9 cellular contexts compared by ENCODE assay signal in the genomic region with DNA sequence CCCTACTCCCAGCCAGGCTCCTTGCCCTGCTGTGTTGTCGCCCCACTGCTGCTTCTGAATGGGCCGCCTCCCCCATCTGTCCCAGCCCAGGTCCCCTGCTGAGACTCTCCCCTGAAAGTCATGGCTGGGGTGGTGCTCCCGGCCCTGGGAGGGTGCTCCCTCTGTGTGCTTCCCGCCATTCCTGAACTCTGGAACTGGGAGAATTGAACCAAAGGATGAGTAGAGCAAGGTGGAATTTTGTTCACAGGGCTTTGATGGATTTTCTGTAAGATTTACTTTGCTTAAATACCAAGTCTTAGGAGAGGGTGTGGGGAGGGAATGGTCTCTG. TPM values are rescaled to one million over a fixed set of nuclear protein-coding genes. Genes with fewer than 3 reads are reported as not detected.
DNase-seq lines count a peak whose midpoint lies in the region; FAIRE-seq and TF ChIP-seq lines count a peak whose summit lies in the region.
"Had no signal": no experiment of that assay in that cellular context is flagged by ENCODE, and none has a peak within 500 bp of the region (broad histone marks: within the 10 kb centered on the region; RNA-seq: fewer than 3 reads in every experiment).

No MANE protein-coding gene starts in this region.

- no peak for TF ChIP-seq RAD21 in liver (IDR thresholded peaks at IDR 0.05)

- H3K27ac ChIP-seq in liver (ENCODE audit: low read depth in 1 of 2, low read length in 2 of 2): peak overlapping the region; percentile 39 to 73
- H3K27ac ChIP-seq in temporal lobe (ENCODE audit: low read depth, low read length): peak overlapping the region; percentile 27
- peak overlapping the region in 1 of 2 donors; percentile 60 for H3K27ac ChIP-seq in kidney (ENCODE audit: low read depth in 2 of 2, low read length in 2 of 2)
- H3K27ac ChIP-seq: epithelial cell of prostate had no signal

- TF ChIP-seq POLR2A in GM12892 (IDR thresholded peaks at IDR 0.05; ENCODE audit: low read depth, low read length): no peak

- no peaks in the 10 kb centered on the region for H3K9me3 Mint-ChIP-seq in activated CD4-positive, alpha-beta T cell treated with anti-CD3 and anti-CD28 coated beads, Interleukin-2, amount 10 ng/mL, durations not matched to agents 7 days and 5 days
- H3K9me3 Mint-ChIP-seq in activated T-helper 2 cell treated with anti-CD3 and anti-CD28 coated beads, Interferon-gamma antibody, Interleukin-2, Interleukin-4, amounts not matched to agents 10 μg/mL and 5 μg/mL and 100 μg/mL, durations not matched to agents 14 hours and 24 hours and 36 hours: no peaks in the 10 kb centered on the region

- H3K9me3 ChIP-seq in liver (ENCODE audit: control insufficient read depth in 4 of 4, low read length in 3 of 4) (no peaks in the 10 kb centered on the region), kidney (ENCODE audit: control insufficient read depth in 1 of 2, low read length in 2 of 2) (no peaks in the 10 kb centered on the region)

- H3K36me3 Mint-ChIP-seq in activated CD4-positive, alpha-beta T cell treated with anti-CD3 and anti-CD28 coated beads, Interleukin-2, amount 10 ng/mL, durations not matched to agents 7 days and 5 days (ENCODE audit: low read depth): peaks cover 38% of the 10 kb centered on the region
- peaks cover 37% of the 10 kb centered on the region for H3K36me3 Mint-ChIP-seq in activated T-helper 2 cell treated with anti-CD3 and anti-CD28 coated beads, Interferon-gamma antibody, Interleukin-2, Interleukin-4, amounts not matched to agents 10 μg/mL and 5 μg/mL and 100 μg/mL, durations not matched to agents 14 hours and 24 hours and 36 hours (ENCODE audit: low read depth)

- TF ChIP-seq CTCF in liver (IDR thresholded peaks at IDR 0.05; ENCODE audit: low read depth, low read length, missing input control) (no peak), kidney (IDR thresholded peaks at IDR 0.05; ENCODE audit: borderline replicate concordance, extremely low read depth, insufficient read depth) (no peak)

- peaks cover 53% of the 10 kb centered on the region for H3K4me1 Mint-ChIP-seq in activated CD4-positive, alpha-beta T cell treated with anti-CD3 and anti-CD28 coated beads, Interleukin-2, amount 10 ng/mL, durations not matched to agents 7 days and 5 days
- peaks cover 33% of the 10 kb centered on the region for H3K4me1 Mint-ChIP-seq in activated T-helper 2 cell treated with anti-CD3 and anti-CD28 coated beads, Interferon-gamma antibody, Interleukin-2, Interleukin-4, amounts not matched to agents 10 μg/mL and 5 μg/mL and 100 μg/mL, durations not matched to agents 14 hours and 24 hours and 36 hours (ENCODE audit: low read depth)

- 53% methylated on average over 4 of the region's 4 CpGs for WGBS in liver

- peak overlapping the region in 2 of 3 donors; percentile 37 to 53 for H3K4me3 ChIP-seq in liver (ENCODE audit: low read depth in 1 of 3, low read length in 3 of 3)
- H3K4me3 ChIP-seq in kidney (ENCODE audit: low read length in 2 of 2): peak overlapping the region in 1 of 2 donors; percentile 53

- H3K27ac Mint-ChIP-seq in activated CD4-positive, alpha-beta T cell treated with anti-CD3 and anti-CD28 coated beads, Interleukin-2, amount 10 ng/mL, durations not matched to agents 7 days and 5 days: peak overlapping the region; percentile 92
- peak overlapping the region; percentile 91 for H3K27ac Mint-ChIP-seq in activated T-helper 2 cell treated with anti-CD3 and anti-CD28 coated beads, Interferon-gamma antibody, Interleukin-2, Interleukin-4, amounts not matched to agents 10 μg/mL and 5 μg/mL and 100 μg/mL, durations not matched to agents 14 hours and 24 hours and 36 hours

- DNase-seq in activated CD4-positive, alpha-beta T cell treated with anti-CD3 and anti-CD28 coated beads, Interleukin-2, amount 10 ng/mL, durations not matched to agents 7 days and 5 days: no peak
- no peak for DNase-seq in activated CD4-positive, alpha-beta T cell treated with anti-CD3 and anti-CD28 coated beads for 1 hour
- no peak for DNase-seq in activated T-helper 2 cell treated with anti-CD3 and anti-CD28 coated beads, Interferon-gamma antibody, Interleukin-2, Interleukin-4, amounts not matched to agents 10 μg/mL and 5 μg/mL and 100 μg/mL, durations not matched to agents 14 hours and 24 hours and 36 hours (ENCODE audit: low spot score)
- no peak for DNase-seq in GM12892 (ENCODE audit: insufficient read length)
- no peak for DNase-seq in kidney
- no peak for DNase-seq in T-helper 9 cell

- H3K4me3 Mint-ChIP-seq in activated CD4-positive, alpha-beta T cell treated with anti-CD3 and anti-CD28 coated beads, Interleukin-2, amount 10 ng/mL, durations not matched to agents 7 days and 5 days: peak overlapping the region; percentile 97
- H3K4me3 Mint-ChIP-seq in activated T-helper 2 cell treated with anti-CD3 and anti-CD28 coated beads, Interferon-gamma antibody, Interleukin-2, Interleukin-4, amounts not matched to agents 10 μg/mL and 5 μg/mL and 100 μg/mL, durations not matched to agents 14 hours and 24 hours and 36 hours (ENCODE audit: low read depth): peak overlapping the region; percentile 91

- FAIRE-seq in GM12892 (lab: Jason Lieb, UNC): no peak
- no peak for FAIRE-seq in kidney (lab: Jason Lieb, UNC)

- no peaks in the 10 kb centered on the region for H3K27me3 ChIP-seq in liver (ENCODE audit: control insufficient read depth in 4 of 4, insufficient read depth in 4 of 4, low read length in 3 of 4)

- H3K9ac ChIP-seq in liver (ENCODE audit: low read depth in 1 of 2, low read length in 2 of 2) (peak overlapping the region; percentile 60 to 63), kidney (ENCODE audit: low read length in 2 of 2) (peak overlapping the region in 1 of 2 donors; percentile 19)

- H3K4me1 ChIP-seq in liver (ENCODE audit: control insufficient read depth in 4 of 4, insufficient read depth in 4 of 4, low read length in 3 of 4): peaks cover 0 to 2% (median 0%) of the 10 kb centered on the region in 4 donors
- peaks cover 3 to 4% of the 10 kb centered on the region in 2 donors for H3K4me1 ChIP-seq in kidney (ENCODE audit: control insufficient read depth in 1 of 2, insufficient read depth in 1 of 2, low read depth in 1 of 2, low read length in 2 of 2)

- intact Hi-C loops in activated T-helper 2 cell treated with anti-CD3 and anti-CD28 coated beads, Interferon-gamma antibody, Interleukin-2, Interleukin-4, amounts not matched to agents 10 μg/mL and 5 μg/mL and 100 μg/mL, durations not matched to agents 14 hours and 24 hours and 36 hours (cut with micrococcal nuclease): loop anchor here (1.0 to 2.0 kb wide), 2 partner anchors 13 to 41 kb away; no protein-coding TSS in a partner anchor
- intact Hi-C loops in kidney (cut with DNase I): no loop called here

- POLR2A ChIA-PET in activated CD4-positive, alpha-beta T cell treated with anti-CD3 and anti-CD28 coated beads, Interleukin-2, amount 10 ng/mL, durations not matched to agents 7 days and 5 days (lab: Charles Lee): interaction anchor here (0.7 to 1.9 kb wide), 2 partner anchors 13 to 16 kb away, joined by 3 to 4 read pairs; no protein-coding TSS in a partner anchor

- H3K27me3 Mint-ChIP-seq in activated CD4-positive, alpha-beta T cell treated with anti-CD3 and anti-CD28 coated beads, Interleukin-2, amount 10 ng/mL, durations not matched to agents 7 days and 5 days: no peaks in the 10 kb centered on the region
- no peaks in the 10 kb centered on the region for H3K27me3 Mint-ChIP-seq in activated T-helper 2 cell treated with anti-CD3 and anti-CD28 coated beads, Interferon-gamma antibody, Interleukin-2, Interleukin-4, amounts not matched to agents 10 μg/mL and 5 μg/mL and 100 μg/mL, durations not matched to agents 14 hours and 24 hours and 36 hours (ENCODE audit: low read depth)

- CTCF ChIA-PET in activated CD4-positive, alpha-beta T cell treated with anti-CD3 and anti-CD28 coated beads, Interleukin-2, amount 10 ng/mL, durations not matched to agents 7 days and 5 days (lab: Charles Lee): no interaction called here

- H3K36me3 ChIP-seq in liver (ENCODE audit: control insufficient read depth in 4 of 4, insufficient read depth in 3 of 4, low read depth in 1 of 4, low read length in 3 of 4): no peaks in the 10 kb centered on the region
- no peaks in the 10 kb centered on the region for H3K36me3 ChIP-seq in kidney (ENCODE audit: control insufficient read depth in 1 of 2, insufficient read depth in 2 of 2, low read length in 2 of 2)

RNA-seq across cellular contexts. Expression of gene APOBEC3G, which starts 0.4 kb away (rescaled TPM):
- 10 to 100 TPM; 89.6 to 96.4 TPM for total RNA-seq in activated CD4-positive, alpha-beta T cell treated with anti-CD3 and anti-CD28 coated beads, Interleukin-2, amount 10 ng/mL, durations not matched to agents 7 days and 5 days
- total RNA-seq in activated T-helper 2 cell treated with anti-CD3 and anti-CD28 coated beads, Interferon-gamma antibody, Interleukin-2, Interleukin-4, amounts not matched to agents 10 μg/mL and 5 μg/mL and 100 μg/mL, durations not matched to agents 14 hours and 24 hours and 36 hours: 61.4 and 63.7 TPM in 2 replicates
- total RNA-seq in liver (1 to 10 TPM; 3.3 to 9.2 TPM), temporal lobe (0.74 TPM), kidney (12.5 TPM)
- polyA plus RNA-seq in liver (1 to 10 TPM; 1.9 to 2.6 TPM), kidney (ENCODE audit: insufficient read depth, low read depth, low replicate concordance) (4.8 TPM)
- 90.5 TPM for polyA plus RNA-seq in GM12892 (2012; ENCODE audit: missing spikeins)

RNA-seq across cellular contexts. Expression of gene APOBEC3H, which starts 19.6 kb away (rescaled TPM):
- 10 to 100 TPM; 46.0 to 54.3 TPM for total RNA-seq in activated CD4-positive, alpha-beta T cell treated with anti-CD3 and anti-CD28 coated beads, Interleukin-2, amount 10 ng/mL, durations not matched to agents 7 days and 5 days
- 7.3 and 8.3 TPM in 2 replicates for total RNA-seq in activated T-helper 2 cell treated with anti-CD3 and anti-CD28 coated beads, Interferon-gamma antibody, Interleukin-2, Interleukin-4, amounts not matched to agents 10 μg/mL and 5 μg/mL and 100 μg/mL, durations not matched to agents 14 hours and 24 hours and 36 hours
- total RNA-seq in liver: not detected
- polyA plus RNA-seq in liver: under 1 TPM in 1 of 2 donors, not detected in 1; 0.25 TPM
- not detected for total RNA-seq in temporal lobe
- 15.6 TPM for polyA plus RNA-seq in GM12892 (2012; ENCODE audit: missing spikeins)
- 0.79 TPM for total RNA-seq in kidney
- not detected for polyA plus RNA-seq in kidney (ENCODE audit: insufficient read depth, low read depth, low replicate concordance)

RNA-seq across cellular contexts. Expression of gene APOBEC3F, which starts 36.8 kb away (rescaled TPM):
- 10 to 100 TPM; 27.9 to 33.8 TPM for total RNA-seq in activated CD4-positive, alpha-beta T cell treated with anti-CD3 and anti-CD28 coated beads, Interleukin-2, amount 10 ng/mL, durations not matched to agents 7 days and 5 days
- total RNA-seq in activated T-helper 2 cell treated with anti-CD3 and anti-CD28 coated beads, Interferon-gamma antibody, Interleukin-2, Interleukin-4, amounts not matched to agents 10 μg/mL and 5 μg/mL and 100 μg/mL, durations not matched to agents 14 hours and 24 hours and 36 hours: 23.8 and 24.1 TPM in 2 replicates
- total RNA-seq in liver (1 to 10 TPM; 2.3 to 4.5 TPM), temporal lobe (0.49 TPM), kidney (16.3 TPM)
- polyA plus RNA-seq in liver (1 to 10 TPM; 1.6 to 1.7 TPM), kidney (ENCODE audit: insufficient read depth, low read depth, low replicate concordance) (6.9 TPM)
- polyA plus RNA-seq in GM12892 (2012; ENCODE audit: missing spikeins): 11.1 TPM

RNA-seq across cellular contexts. Expression of gene APOBEC3D, which starts 56.5 kb away (rescaled TPM):
- 10 to 100 TPM; 34.7 to 39.7 TPM for total RNA-seq in activated CD4-positive, alpha-beta T cell treated with anti-CD3 and anti-CD28 coated beads, Interleukin-2, amount 10 ng/mL, durations not matched to agents 7 days and 5 days
- 29.7 and 31.2 TPM in 2 replicates for total RNA-seq in activated T-helper 2 cell treated with anti-CD3 and anti-CD28 coated beads, Interferon-gamma antibody, Interleukin-2, Interleukin-4, amounts not matched to agents 10 μg/mL and 5 μg/mL and 100 μg/mL, durations not matched to agents 14 hours and 24 hours and 36 hours
- 1 to 10 TPM in 1 of 2 donors, under 1 TPM in 1; 0.50 to 1.4 TPM for total RNA-seq in liver
- under 1 TPM; 0.29 to 0.78 TPM for polyA plus RNA-seq in liver
- under 0.01 TPM for total RNA-seq in temporal lobe
- 10.2 TPM for polyA plus RNA-seq in GM12892 (2012; ENCODE audit: missing spikeins)
- total RNA-seq in kidney: 4.3 TPM
- 1.7 TPM for polyA plus RNA-seq in kidney (ENCODE audit: insufficient read depth, low read depth, low replicate concordance)
